ENCODE assay signal across 2 cellular contexts in genomic region chr7:157767466-157767865, GRCh38.
TF ChIP-seq lines count a peak whose summit lies in the region.

No MANE protein-coding gene starts in this region.

TF ChIP-seq in HepG2, 621 proteins besides CTCF, POLR2A, EP300 and RAD21 (continued from another document):
- TF ChIP-seq ZNF672 (CRISPR knock-in tag; IDR thresholded peaks at IDR 0.05) (no peak), GMEB1 (CRISPR knock-in tag; IDR thresholded peaks at IDR 0.05; ENCODE audit: borderline replicate concordance) (no peak), SUZ12 (IDR thresholded peaks at IDR 0.05; ENCODE audit: low read depth, low read length) (no peak), ZNF773 (CRISPR knock-in tag; IDR thresholded peaks at IDR 0.05; ENCODE audit: borderline replicate concordance) (no peak)

TF ChIP-seq in SK-N-SH, 30 proteins besides CTCF, POLR2A, EP300 and RAD21 (continued from another document):
- TF ChIP-seq, protein P1, sequence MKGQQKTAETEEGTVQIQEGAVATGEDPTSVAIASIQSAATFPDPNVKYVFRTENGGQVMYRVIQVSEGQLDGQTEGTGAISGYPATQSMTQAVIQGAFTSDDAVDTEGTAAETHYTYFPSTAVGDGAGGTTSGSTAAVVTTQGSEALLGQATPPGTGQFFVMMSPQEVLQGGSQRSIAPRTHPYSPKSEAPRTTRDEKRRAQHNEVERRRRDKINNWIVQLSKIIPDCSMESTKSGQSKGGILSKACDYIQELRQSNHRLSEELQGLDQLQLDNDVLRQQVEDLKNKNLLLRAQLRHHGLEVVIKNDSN (IDR thresholded peaks at IDR 0.05; ENCODE audit: borderline replicate concordance, low read depth), result no peak
- TF ChIP-seq, protein P2, sequence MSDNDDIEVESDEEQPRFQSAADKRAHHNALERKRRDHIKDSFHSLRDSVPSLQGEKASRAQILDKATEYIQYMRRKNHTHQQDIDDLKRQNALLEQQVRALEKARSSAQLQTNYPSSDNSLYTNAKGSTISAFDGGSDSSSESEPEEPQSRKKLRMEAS (IDR thresholded peaks at IDR 0.05; ENCODE audit: low read depth), result no peak
- no peak for TF ChIP-seq TAF1 (IDR thresholded peaks at IDR 0.05; ENCODE audit: borderline replicate concordance, low read depth, low read length)
- TF ChIP-seq RFX5 (IDR thresholded peaks at IDR 0.05; ENCODE audit: low read length), result no peak
- no peak for TF ChIP-seq GATA2 (CRISPR knock-in tag; IDR thresholded peaks at IDR 0.05)
- no peak for TF ChIP-seq NFIC (IDR thresholded peaks at IDR 0.05; ENCODE audit: borderline replicate concordance)
- TF ChIP-seq FOSL2 (IDR thresholded peaks at IDR 0.05; ENCODE audit: borderline replicate concordance, low read depth), result no peak
- TF ChIP-seq SIN3A (IDR thresholded peaks at IDR 0.05; ENCODE audit: borderline replicate concordance, low read depth, low read length), result no peak
- TF ChIP-seq YY1 (IDR thresholded peaks at IDR 0.05; ENCODE audit: low read depth), result no peak
- TF ChIP-seq, protein P3, sequence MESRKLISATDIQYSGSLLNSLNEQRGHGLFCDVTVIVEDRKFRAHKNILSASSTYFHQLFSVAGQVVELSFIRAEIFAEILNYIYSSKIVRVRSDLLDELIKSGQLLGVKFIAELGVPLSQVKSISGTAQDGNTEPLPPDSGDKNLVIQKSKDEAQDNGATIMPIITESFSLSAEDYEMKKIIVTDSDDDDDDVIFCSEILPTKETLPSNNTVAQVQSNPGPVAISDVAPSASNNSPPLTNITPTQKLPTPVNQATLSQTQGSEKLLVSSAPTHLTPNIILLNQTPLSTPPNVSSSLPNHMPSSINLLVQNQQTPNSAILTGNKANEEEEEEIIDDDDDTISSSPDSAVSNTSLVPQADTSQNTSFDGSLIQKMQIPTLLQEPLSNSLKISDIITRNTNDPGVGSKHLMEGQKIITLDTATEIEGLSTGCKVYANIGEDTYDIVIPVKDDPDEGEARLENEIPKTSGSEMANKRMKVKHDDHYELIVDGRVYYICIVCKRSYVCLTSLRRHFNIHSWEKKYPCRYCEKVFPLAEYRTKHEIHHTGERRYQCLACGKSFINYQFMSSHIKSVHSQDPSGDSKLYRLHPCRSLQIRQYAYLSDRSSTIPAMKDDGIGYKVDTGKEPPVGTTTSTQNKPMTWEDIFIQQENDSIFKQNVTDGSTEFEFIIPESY (IDR thresholded peaks at IDR 0.05; ENCODE audit: borderline replicate concordance, low read depth), result no peak
- no peak for TF ChIP-seq ELF1 (IDR thresholded peaks at IDR 0.05)
- no peak for TF ChIP-seq JUND (IDR thresholded peaks at IDR 0.05)
- TF ChIP-seq MXI1 (IDR thresholded peaks at IDR 0.05; ENCODE audit: low read depth, low read length), result no peak
- TF ChIP-seq, protein P4, sequence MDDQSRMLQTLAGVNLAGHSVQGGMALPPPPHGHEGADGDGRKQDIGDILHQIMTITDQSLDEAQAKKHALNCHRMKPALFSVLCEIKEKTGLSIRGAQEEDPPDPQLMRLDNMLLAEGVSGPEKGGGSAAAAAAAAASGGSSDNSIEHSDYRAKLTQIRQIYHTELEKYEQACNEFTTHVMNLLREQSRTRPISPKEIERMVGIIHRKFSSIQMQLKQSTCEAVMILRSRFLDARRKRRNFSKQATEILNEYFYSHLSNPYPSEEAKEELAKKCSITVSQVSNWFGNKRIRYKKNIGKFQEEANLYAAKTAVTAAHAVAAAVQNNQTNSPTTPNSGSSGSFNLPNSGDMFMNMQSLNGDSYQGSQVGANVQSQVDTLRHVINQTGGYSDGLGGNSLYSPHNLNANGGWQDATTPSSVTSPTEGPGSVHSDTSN (IDR thresholded peaks at IDR 0.05), result no peak
- TF ChIP-seq EZH2phosphoT487 (IDR thresholded peaks at IDR 0.05; ENCODE audit: borderline replicate concordance, low read depth), result no peak
- no peak for TF ChIP-seq NRF1 (IDR thresholded peaks at IDR 0.05; ENCODE audit: low read depth, low read length)
